In genomic region chr1:23867542-23867952, GRCh38 we compare ENCODE assay signal across 1 cellular context.
A peak's percentile ranks its signal among the peaks of the same experiment; 100 is the strongest.
TF ChIP-seq lines count a peak whose summit lies in the region.

No MANE protein-coding gene starts in this region.

TF ChIP-seq in H1, 55 proteins besides CTCF, POLR2A, EP300 and RAD21:
- TF ChIP-seq EZH2 (IDR thresholded peaks at IDR 0.05; ENCODE audit: low read depth, low read length, severe bottlenecking) (peak; percentile 60), SUZ12 (IDR thresholded peaks at IDR 0.05; ENCODE audit: low read length) (peak; percentile 30), RXRA (IDR thresholded peaks at IDR 0.05; ENCODE audit: insufficient read depth, low read depth, low read length) (no peak)
- TF ChIP-seq, protein P1, sequence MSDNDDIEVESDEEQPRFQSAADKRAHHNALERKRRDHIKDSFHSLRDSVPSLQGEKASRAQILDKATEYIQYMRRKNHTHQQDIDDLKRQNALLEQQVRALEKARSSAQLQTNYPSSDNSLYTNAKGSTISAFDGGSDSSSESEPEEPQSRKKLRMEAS (IDR thresholded peaks at IDR 0.05): no peak
